ENCODE assay signal across 19 cellular contexts in genomic region chr1:89942014-89942413, GRCh38. TPM values are rescaled to one million over a fixed set of nuclear protein-coding genes. Genes with fewer than 3 reads are reported as not detected.
DNase-seq lines count a peak whose midpoint lies in the region; ATAC-seq, FAIRE-seq and TF ChIP-seq lines count a peak whose summit lies in the region.
"Had no signal": no experiment of that assay in that cellular context is flagged by ENCODE, and none has a peak within 500 bp of the region (broad histone marks: within the 10 kb centered on the region; RNA-seq: fewer than 3 reads in every experiment).

No MANE protein-coding gene starts in this region.

- POLR2A ChIA-PET in HepG2 (lab: Yijun Ruan, JAX): interaction anchor here (2.9 kb wide), 1 partner anchor 120 kb away, joined by 11 read pairs; the partner anchor contains the start of gene LRRC8D

- no peaks in the 10 kb centered on the region for H4K20me1 ChIP-seq in HepG2 (ENCODE audit: insufficient read depth, low read length)

- DNase-seq in HepG2 (ENCODE audit: low spot score): no peak
- DNase-seq in right lobe of liver: no peak
- peak; percentile 47 for DNase-seq in amniotic epithelial cell (ENCODE audit: low read depth)
- DNase-seq in lower lobe of right lung: no peak
- DNase-seq in activated gamma-delta T cell (lab: John Stamatoyannopoulos, UW): no peak
- DNase-seq: BE2C; CD4-positive, CD25-positive, alpha-beta regulatory T cell; H7; KG1; NCI-H1694; NCI-H2081; NCI-H2171; NCI-H446; NCI-H526 treated with DMSO at 0.1 percent for 48 hours; OCI-M1; SHP77; SK-N-SH had no signal

- H3K27me3 ChIP-seq in HepG2 (ENCODE audit: control insufficient read depth in 1 of 2, insufficient read depth in 2 of 2, low read length in 2 of 2) (no peaks in the 10 kb centered on the region), right lobe of liver (no peaks in the 10 kb centered on the region), layer of hippocampus (ENCODE audit: control insufficient read depth, insufficient read depth, low read length) (no peaks in the 10 kb centered on the region), lower lobe of right lung (ENCODE audit: low read depth) (no peaks in the 10 kb centered on the region)
- H3K27me3 ChIP-seq: BE2C had no signal

- no peak overlapping the region for H3K4me3 ChIP-seq in HepG2 (replicated peaks in 1 of 3; ENCODE audit: insufficient read depth in 1 of 3, low read depth in 2 of 3, low read length in 3 of 3)
- H3K4me3 ChIP-seq in right lobe of liver: no peak overlapping the region
- H3K4me3 ChIP-seq in lower lobe of right lung: no peak overlapping the region

- TF ChIP-seq CTCF in HepG2 (CRISPR knock-in tag; IDR thresholded peaks at IDR 0.05) (no peak), right lobe of liver (IDR thresholded peaks at IDR 0.05) (no peak), lower lobe of right lung (IDR thresholded peaks at IDR 0.05) (no peak)

- no peak for FAIRE-seq in HepG2 (lab: Jason Lieb, UNC)

- TF ChIP-seq POLR2A in HepG2 (IDR thresholded peaks at IDR 0.05; ENCODE audit: insufficient read depth in 1 of 2, low read depth in 2 of 2, low read length in 2 of 2) (no peak), right lobe of liver (IDR thresholded peaks at IDR 0.05) (no peak)

- H3K36me3 ChIP-seq in HepG2 (replicated peaks in 1 of 2; ENCODE audit: control insufficient read depth in 1 of 2, insufficient read depth in 2 of 2, low read length in 2 of 2) (no peaks in the 10 kb centered on the region; a peak in 1 of 5 replicates), right lobe of liver (no peaks in the 10 kb centered on the region), lower lobe of right lung (no peaks in the 10 kb centered on the region)
- H3K36me3 ChIP-seq: BE2C had no signal

- H3K9me3 ChIP-seq in HepG2 (ENCODE audit: low read length): no peaks in the 10 kb centered on the region
- no peaks in the 10 kb centered on the region for H3K9me3 ChIP-seq in right lobe of liver
- H3K9me3 ChIP-seq in lower lobe of right lung: no peaks in the 10 kb centered on the region
- H3K9me3 ChIP-seq: BE2C, SK-N-SH had no signal

- CTCF ChIA-PET in HepG2 (lab: Yijun Ruan, JAX; ENCODE audit: low intra/inter-chr PET ratio, low total read pairs): no interaction called here

- peak overlapping the region; percentile 40; the same call in 1 of the 2 replicates for H3K9ac ChIP-seq in HepG2 (ENCODE audit: insufficient read depth, low read depth, low read length)
- H3K9ac ChIP-seq: SK-N-SH had no signal

- intact Hi-C loops in HepG2 (cut with micrococcal nuclease; ENCODE audit: unreplicated experiment) (loop anchor here (2.0 kb wide), 3 partner anchors 35 to 121 kb away; partner anchors contain the start of gene LRRC8D), right lobe of liver (cut with DNase I) (no loop called here), lower lobe of right lung (cut with DNase I) (no loop called here)

- H3K4me2 ChIP-seq in HepG2 (ENCODE audit: low read depth, low read length): peak overlapping the region; percentile 50
- H3K4me2 ChIP-seq: SK-N-SH had no signal

- H3K4me1 ChIP-seq in HepG2 (ENCODE audit: insufficient read depth, low read length): peaks cover 83% of the 10 kb centered on the region
- peaks cover 0 to 29% (median 5%) of the 10 kb centered on the region in 4 donors for H3K4me1 ChIP-seq in right lobe of liver
- H3K4me1 ChIP-seq in lower lobe of right lung: no peaks in the 10 kb centered on the region
- H3K4me1 ChIP-seq: BE2C had no signal

- 94% methylated on average over 2 of the region's 2 CpGs for WGBS in HepG2 (ENCODE audit: low lambda C conversion rate)
- 75% methylated on average over 2 of the region's 2 CpGs for WGBS in right lobe of liver (ENCODE audit: insufficient coverage, low coverage, low lambda C conversion rate, missing lambda C conversion rate)

- TF ChIP-seq EP300 in HepG2 (IDR thresholded peaks at IDR 0.05; ENCODE audit: low read depth in 2 of 2, low read length in 2 of 2): no peak
- TF ChIP-seq EP300 in HepG2 (CRISPR knock-in tag; IDR thresholded peaks at IDR 0.05; ENCODE audit: borderline replicate concordance): no peak

- H3K27ac ChIP-seq in HepG2 (ENCODE audit: extremely low read length, insufficient read depth, low read length): peak overlapping the region; percentile 80
- no peak overlapping the region for H3K27ac ChIP-seq in right lobe of liver
- H3K27ac ChIP-seq in layer of hippocampus (ENCODE audit: low read depth, low read length): peak overlapping the region; percentile 0
- H3K27ac ChIP-seq in lower lobe of right lung: no peak overlapping the region

- in situ Hi-C loops in HepG2 (cut with HindIII; ENCODE audit: extremely low pct_ligation_motif_present, low pct_unique_long_range_greater_than_20kb): no loop called here

- no peak overlapping the region for H2AFZ ChIP-seq in HepG2 (ENCODE audit: low read length)

- H3K79me2 ChIP-seq in HepG2 (ENCODE audit: insufficient read depth, low read length): no peaks in the 10 kb centered on the region

- no peak for TF ChIP-seq RAD21 in HepG2 (CRISPR knock-in tag; IDR thresholded peaks at IDR 0.05)

- no peak for ATAC-seq in HepG2
- no peak for ATAC-seq in right lobe of liver
- ATAC-seq in GM21528 (IDR thresholded peaks at IDR 0.05; ENCODE audit: low FRiP score, unreplicated experiment): no peak
- ATAC-seq in lower lobe of right lung: no peak

- BruUV-seq in HepG2 (replicated peaks; lab: Mats Ljungman, UMichigan): no TSS peak

TF ChIP-seq in HepG2, 621 proteins besides CTCF, POLR2A, EP300 and RAD21:
- TF ChIP-seq ZNF709 (CRISPR knock-in tag; IDR thresholded peaks at IDR 0.05): no peak
- TF ChIP-seq HCFC1 (IDR thresholded peaks at IDR 0.05; ENCODE audit: low read depth, low read length): no peak
- no peak for TF ChIP-seq RFX5 (IDR thresholded peaks at IDR 0.05; ENCODE audit: low read depth, low read length)
- TF ChIP-seq SP4 (CRISPR knock-in tag; IDR thresholded peaks at IDR 0.05): no peak
- TF ChIP-seq, protein P1, sequence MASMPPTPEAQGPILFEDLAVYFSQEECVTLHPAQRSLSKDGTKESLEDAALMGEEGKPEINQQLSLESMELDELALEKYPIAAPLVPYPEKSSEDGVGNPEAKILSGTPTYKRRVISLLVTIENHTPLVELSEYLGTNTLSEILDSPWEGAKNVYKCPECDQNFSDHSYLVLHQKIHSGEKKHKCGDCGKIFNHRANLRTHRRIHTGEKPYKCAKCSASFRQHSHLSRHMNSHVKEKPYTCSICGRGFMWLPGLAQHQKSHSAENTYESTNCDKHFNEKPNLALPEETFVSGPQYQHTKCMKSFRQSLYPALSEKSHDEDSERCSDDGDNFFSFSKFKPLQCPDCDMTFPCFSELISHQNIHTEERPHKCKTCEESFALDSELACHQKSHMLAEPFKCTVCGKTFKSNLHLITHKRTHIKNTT (CRISPR knock-in tag; IDR thresholded peaks at IDR 0.05): no peak
- TF ChIP-seq MYPOP (CRISPR knock-in tag; IDR thresholded peaks at IDR 0.05): no peak
- no peak for TF ChIP-seq ZNF558 (CRISPR knock-in tag; IDR thresholded peaks at IDR 0.05; ENCODE audit: borderline replicate concordance)
- no peak for TF ChIP-seq KLF9 (CRISPR knock-in tag; IDR thresholded peaks at IDR 0.05; ENCODE audit: low read depth)
- no peak for TF ChIP-seq ZNF670 (CRISPR knock-in tag; IDR thresholded peaks at IDR 0.05; ENCODE audit: borderline replicate concordance)

RNA-seq across cellular contexts. Expression of gene ZNF326, which starts 52.9 kb away (rescaled TPM):
- total RNA-seq in HepG2 (2016; rRNA removed; fragmentation: Illumina TruSeq; extraction: Trizol) (16.4 and 20.9 TPM in 2 replicates), right lobe of liver (10 to 100 TPM in 5 of 6 experiments, 1 to 10 TPM in 1; 9.5 to 13.8 (median 10.5) TPM), lower lobe of right lung (16.1 TPM)
- total RNA-seq in HepG2 (2016; cell fraction: cytosol; rRNA removed; fragmentation: Illumina TruSeq; extraction: Trizol; ENCODE audit: low read depth): 1.9 and 2.8 TPM in 2 replicates
- total RNA-seq in HepG2 (2016; cell fraction: insoluble cytoplasmic fraction; rRNA removed; fragmentation: Illumina TruSeq; extraction: Trizol): 15.5 and 17.4 TPM in 2 replicates
- total RNA-seq in HepG2 (2016; cell fraction: membrane; rRNA removed; fragmentation: Illumina TruSeq; extraction: Trizol): 3.4 and 4.4 TPM in 2 replicates
- total RNA-seq in HepG2 (2016; cell fraction: nucleus; rRNA removed; fragmentation: Illumina TruSeq; extraction: Trizol): 41.1 and 42.9 TPM in 2 replicates
- 5.4 and 6.3 TPM in 2 replicates for polyA plus RNA-seq in HepG2 (2011; rRNA removed)
- 2.3 and 3.2 TPM in 2 replicates for polyA plus RNA-seq in HepG2 (2011; cell fraction: cytosol; rRNA removed)
- 7.5 and 11.7 TPM in 2 replicates for polyA plus RNA-seq in HepG2 (2011; cell fraction: nucleus; rRNA removed)
- 10.0 and 14.3 TPM in 2 replicates for polyA plus RNA-seq in HepG2 (2012)
- 0.93 and 1.4 TPM in 2 replicates for polyA plus RNA-seq in HepG2 (2016; cell fraction: cytosol; fragmentation: Illumina TruSeq; extraction: Trizol; ENCODE audit: low read depth)
- 45.1 and 46.0 TPM in 2 replicates for polyA plus RNA-seq in HepG2 (2016; cell fraction: insoluble cytoplasmic fraction; fragmentation: Illumina TruSeq; extraction: Trizol; ENCODE audit: low read depth)
- polyA plus RNA-seq in HepG2 (2016; cell fraction: membrane; fragmentation: Illumina TruSeq; extraction: Trizol; ENCODE audit: low read depth): 2.0 and 2.8 TPM in 2 replicates
- 47.9 and 52.0 TPM in 2 replicates for polyA plus RNA-seq in HepG2 (2016; cell fraction: nucleus; fragmentation: Illumina TruSeq; extraction: Trizol; ENCODE audit: insufficient read depth, low read depth)
- 6.1 and 10.5 TPM in 2 replicates for polyA minus RNA-seq in HepG2 (2011; rRNA and poly(A)+ RNA removed; ENCODE audit: low replicate concordance)
- polyA minus RNA-seq in HepG2 (2011; cell fraction: cytosol; rRNA and poly(A)+ RNA removed): 2.5 and 3.4 TPM in 2 replicates
- 96.4 and 101 TPM in 2 replicates for polyA minus RNA-seq in HepG2 (2011; cell fraction: nucleus; rRNA and poly(A)+ RNA removed)

Comparison
In these comparisons a context has a peak if more than half of its experiments do, and no peak if none do; other contexts are left out.
1. H3K27ac ChIP-seq: peak in HepG2 (single experiment) and layer of hippocampus (single experiment); none in right lobe of liver (0 of 3) and lower lobe of right lung (single experiment).